ENCODE assay signal across 22 cellular contexts in the genomic region with DNA sequence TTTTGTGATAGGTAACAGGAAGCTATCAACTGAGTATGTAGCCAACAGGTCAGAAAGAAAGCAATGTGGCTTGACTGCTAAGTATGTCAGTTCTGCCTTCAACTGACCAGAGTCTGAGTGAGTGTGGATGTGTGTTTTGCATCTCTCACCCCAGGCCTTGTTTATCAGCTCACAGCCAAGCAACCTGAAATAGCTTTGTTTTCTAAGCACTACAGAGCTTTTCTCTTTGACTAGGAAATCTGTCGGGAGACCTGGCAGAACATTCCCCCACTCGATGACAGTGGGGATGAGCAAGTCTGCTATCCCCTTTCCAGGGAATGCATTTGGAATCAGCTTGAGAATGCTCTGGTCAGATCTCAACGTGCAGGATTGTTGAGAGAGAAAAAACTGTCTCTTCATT.
A peak's percentile ranks its signal among the peaks of the same experiment; 100 is the strongest.
DNase-seq lines count a peak whose midpoint lies in the region; ATAC-seq, FAIRE-seq and TF ChIP-seq lines count a peak whose summit lies in the region.
"Had no signal": no experiment of that assay in that cellular context is flagged by ENCODE, and none has a peak within 500 bp of the region (broad histone marks: within the 10 kb centered on the region; RNA-seq: fewer than 3 reads in every experiment).

No MANE protein-coding gene starts in this region.

- 0% methylated on average over 1 of the region's 3 CpGs; no CpG with 5 or more reads in 1 of the 2 experiments for WGBS in mesodermal cell (ENCODE audit: insufficient coverage in 2 of 2), 2 experiments

- H3K27me3 ChIP-seq in cardiac muscle cell (no peaks in the 10 kb centered on the region), endothelial cell of umbilical vein (ENCODE audit: control insufficient read depth in 2 of 2, insufficient read depth in 2 of 2, low read length in 2 of 2) (no peaks in the 10 kb centered on the region)

- H3K9me1 ChIP-seq in endothelial cell of umbilical vein (replicated peaks; ENCODE audit: control insufficient read depth, extremely low read depth, insufficient read depth, low read length), result no peaks in the 10 kb centered on the region

- no peak for FAIRE-seq in endothelial cell of umbilical vein (lab: Jason Lieb, UNC)
- FAIRE-seq: D721Med had no signal

- ATAC-seq in Right ventricle myocardium inferior, result no peak
- no peak for ATAC-seq in GM19023 (IDR thresholded peaks at IDR 0.05; ENCODE audit: unreplicated experiment)
- no peak for ATAC-seq in HG03095 (IDR thresholded peaks at IDR 0.05; ENCODE audit: unreplicated experiment)
- no peak for ATAC-seq in HG02763 (IDR thresholded peaks at IDR 0.05; ENCODE audit: unreplicated experiment)
- ATAC-seq: HCT116, PC-3 had no signal

- TF ChIP-seq POLR2A in endothelial cell of umbilical vein (IDR thresholded peaks at IDR 0.05; ENCODE audit: low read depth, low read length), result no peak

- H3K4me3 ChIP-seq in cardiac muscle cell (no peak overlapping the region), endothelial cell of umbilical vein (replicated peaks in 1 of 3; ENCODE audit: insufficient read depth in 1 of 3, low read depth in 1 of 3, low read length in 3 of 3) (no peak overlapping the region), mesodermal cell (ENCODE audit: extremely low read depth, insufficient read depth, low read length, poor library complexity, severe bottlenecking) (no peak overlapping the region)
- H3K4me3 ChIP-seq: SJSA1 had no signal

- no peak for TF ChIP-seq CTCF in cardiac muscle cell (IDR thresholded peaks at IDR 0.05; ENCODE audit: low read depth, low read length)
- no peak for TF ChIP-seq CTCF in endothelial cell of umbilical vein (IDR thresholded peaks at IDR 0.05; ENCODE audit: extremely low read depth in 1 of 2, insufficient read depth in 1 of 2, low read depth in 1 of 2, low read length in 2 of 2)

- peak overlapping the region; percentile 39 for H2AFZ ChIP-seq in endothelial cell of umbilical vein (ENCODE audit: low read depth, low read length)

- POLR2A ChIA-PET in endothelial cell of umbilical vein (lab: Charles Lee), result no interaction called here

- dilution Hi-C loops in endothelial cell of umbilical vein (cut with MboI; ENCODE audit: extremely low pct_ligation_motif_present, low sequenced_read_pairs), result no loop called here

- intact Hi-C loops in Right ventricle myocardium inferior (cut with DNase I), result no loop called here
- intact Hi-C loops in endothelial cell of umbilical vein (cut with micrococcal nuclease), result no loop called here

- no peak overlapping the region for H3K4me2 ChIP-seq in endothelial cell of umbilical vein (ENCODE audit: insufficient read depth, low read length)
- H3K4me2 ChIP-seq: KMS-11 had no signal

- no TSS peak for BruUV-seq in endothelial cell of umbilical vein (replicated peaks; lab: Mats Ljungman, UMichigan)

- CTCF ChIA-PET in endothelial cell of umbilical vein (lab: Charles Lee), result interaction anchor here (1.6 to 2.4 kb wide), 2 partner anchors 10 to 16 kb away, joined by 3 to 6 read pairs; no protein-coding TSS in a partner anchor

- H3K79me2 ChIP-seq in endothelial cell of umbilical vein (ENCODE audit: control insufficient read depth, insufficient read depth, low read length), result no peaks in the 10 kb centered on the region

- DNase-seq in cardiac muscle cell (ENCODE audit: low read depth in 1 of 2, low spot score in 1 of 2), result peak in 1 of 2 donors; percentile 19
- DNase-seq in Right ventricle myocardium inferior (ENCODE audit: missing footprints), result no peak
- no peak for DNase-seq in endothelial cell of umbilical vein (ENCODE audit: low read depth, low spot score)
- DNase-seq in NK-92 treated with Interleukin-12 subunit alpha and Interleukin-12 subunit beta, amount 100 ng/mL, for 24 hours (lab: John Stamatoyannopoulos, UW), result no peak
- DNase-seq: AML-193, MV-4-11, NCI-H1694 treated with DMSO at 0.1 percent for 48 hours, NCI-H2107, NCI-H226, NCI-H524, NCI-H82, PC-3 had no signal

- H3K4me1 ChIP-seq in cardiac muscle cell (ENCODE audit: low read depth), result peaks cover 39% of the 10 kb centered on the region
- H3K4me1 ChIP-seq in endothelial cell of umbilical vein (ENCODE audit: control insufficient read depth, extremely low read depth, insufficient read depth, low read length), result peaks cover 11% of the 10 kb centered on the region
- H3K4me1 ChIP-seq in mesodermal cell (ENCODE audit: control insufficient read depth, insufficient read depth, low read length, poor library complexity, severe bottlenecking), result peaks cover 12% of the 10 kb centered on the region
- H3K4me1 ChIP-seq: SJSA1 had no signal

- H4K20me1 ChIP-seq in endothelial cell of umbilical vein (replicated peaks; ENCODE audit: control insufficient read depth, extremely low read depth, insufficient read depth, low read length), result no peaks in the 10 kb centered on the region

- peak overlapping the region; percentile 84 for H3K27ac ChIP-seq in cardiac muscle cell
- no peak overlapping the region for H3K27ac ChIP-seq in endothelial cell of umbilical vein (ENCODE audit: insufficient read depth, low read depth, low read length)
- peak overlapping the region; percentile 84 for H3K27ac ChIP-seq in mesodermal cell (ENCODE audit: low read depth, low read length, severe bottlenecking)
- H3K27ac ChIP-seq: 22Rv1, C4-2B, KMS-11, SJSA1 had no signal

- no peaks in the 10 kb centered on the region for H3K9me3 ChIP-seq in cardiac muscle cell (ENCODE audit: low read depth)
- no peaks in the 10 kb centered on the region for H3K9me3 ChIP-seq in endothelial cell of umbilical vein (replicated peaks; ENCODE audit: control insufficient read depth, insufficient read depth, low read length)
- no peaks in the 10 kb centered on the region for H3K9me3 ChIP-seq in mesodermal cell (ENCODE audit: control insufficient read depth, low read length)
- H3K9me3 ChIP-seq: SJSA1 had no signal

- H3K36me3 ChIP-seq in cardiac muscle cell (no peaks in the 10 kb centered on the region), endothelial cell of umbilical vein (ENCODE audit: control insufficient read depth in 2 of 2, extremely low read depth in 1 of 2, insufficient read depth in 2 of 2, low read length in 2 of 2) (no peaks in the 10 kb centered on the region), mesodermal cell (ENCODE audit: control insufficient read depth, insufficient read depth, low read length) (no peaks in the 10 kb centered on the region)
- H3K36me3 ChIP-seq: SJSA1 had no signal

- H3K9ac ChIP-seq in endothelial cell of umbilical vein (replicated peaks; ENCODE audit: extremely low read depth, insufficient read depth, low read length), result no peak overlapping the region
- H3K9ac ChIP-seq: KMS-11 had no signal

TF ChIP-seq in endothelial cell of umbilical vein, 7 proteins besides CTCF, POLR2A, EP300 and RAD21:
- TF ChIP-seq JUN (IDR thresholded peaks at IDR 0.05; ENCODE audit: borderline replicate concordance, insufficient read depth, insufficient read length, low read depth) (no peak), GATA2 (IDR thresholded peaks at IDR 0.05; ENCODE audit: insufficient read depth, insufficient read length, low read depth, low read length) (no peak), EZH2 (IDR thresholded peaks at IDR 0.05; ENCODE audit: borderline replicate concordance, low read depth, low read length, severe bottlenecking) (no peak), FOS (IDR thresholded peaks at IDR 0.05; ENCODE audit: borderline replicate concordance, insufficient read depth, low read length) (no peak)
- TF ChIP-seq, protein P1, sequence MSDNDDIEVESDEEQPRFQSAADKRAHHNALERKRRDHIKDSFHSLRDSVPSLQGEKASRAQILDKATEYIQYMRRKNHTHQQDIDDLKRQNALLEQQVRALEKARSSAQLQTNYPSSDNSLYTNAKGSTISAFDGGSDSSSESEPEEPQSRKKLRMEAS (IDR thresholded peaks at IDR 0.05; ENCODE audit: insufficient read depth, insufficient read length), result no peak
TF ChIP-seq in endothelial cell of umbilical vein: peak in this region for 0.
